In the genomic region with DNA sequence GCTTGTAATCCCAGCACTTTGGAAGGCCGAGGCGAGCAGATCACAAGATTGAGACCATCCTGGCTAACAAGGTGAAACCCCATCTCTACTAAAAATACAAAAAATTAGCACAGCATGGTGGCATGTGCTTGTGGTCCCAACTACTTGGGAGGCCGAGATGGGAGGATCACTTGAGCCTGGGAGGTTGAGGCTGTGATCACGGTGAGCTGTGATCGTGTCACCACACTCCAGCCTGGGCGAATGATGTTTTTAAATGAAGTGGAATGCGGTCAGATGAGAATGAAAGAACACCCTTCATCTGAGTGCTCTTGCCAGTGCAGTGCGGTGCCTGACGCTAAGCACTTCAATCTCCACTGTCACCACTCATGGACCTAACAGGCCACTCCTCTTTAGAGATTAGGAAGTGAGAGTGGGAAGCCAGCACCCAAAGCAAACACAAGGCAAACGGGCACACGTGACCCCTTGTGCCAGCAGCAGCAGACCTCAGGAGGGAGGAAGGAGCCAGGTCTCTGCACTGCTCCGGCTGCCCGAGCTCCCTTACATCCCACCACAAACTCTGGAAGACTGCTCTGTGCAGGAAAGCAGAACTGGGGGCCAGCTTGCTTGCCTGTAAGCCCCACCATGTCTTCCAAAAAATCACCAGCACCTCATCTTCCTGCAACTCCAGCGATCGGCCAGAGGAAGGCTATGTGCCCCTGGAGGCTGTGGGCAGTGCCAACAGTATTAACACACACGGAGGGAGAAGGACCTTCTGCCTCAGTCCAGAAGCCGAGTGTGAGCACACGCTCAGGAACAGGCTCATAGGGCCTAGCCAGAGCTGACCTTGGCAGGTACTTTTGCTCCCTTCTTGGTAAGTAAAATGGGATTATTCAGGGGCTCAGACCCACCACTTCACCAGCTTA, we compare ENCODE assay signal across 9 cellular contexts. TPM values are rescaled to one million over a fixed set of nuclear protein-coding genes. Genes with fewer than 3 reads are reported as not detected.
A peak's percentile ranks its signal among the peaks of the same experiment; 100 is the strongest.
DNase-seq lines count a peak whose midpoint lies in the region; ATAC-seq and TF ChIP-seq lines count a peak whose summit lies in the region.
"Had no signal": no experiment of that assay in that cellular context is flagged by ENCODE, and none has a peak within 500 bp of the region (broad histone marks: within the 10 kb centered on the region; RNA-seq: fewer than 3 reads in every experiment).

No MANE protein-coding gene starts in this region.

- POLR2A ChIA-PET in MCF 10A (lab: Yijun Ruan, JAX): interaction anchor here (0.5 to 1.4 kb wide), 2 partner anchors 10 to 11 kb away, joined by 4 read pairs; no protein-coding TSS in a partner anchor

- peaks cover 2% of the 10 kb centered on the region for H3K79me1 ChIP-seq in mesendoderm (ENCODE audit: low read length)

- H3K23ac ChIP-seq in mesendoderm (ENCODE audit: low read length): no peak overlapping the region

- H3K4me1 ChIP-seq in mesendoderm (ENCODE audit: control insufficient read depth, low read depth, low read length): no peaks in the 10 kb centered on the region

- no peaks in the 10 kb centered on the region for H3K36me3 ChIP-seq in mesendoderm (ENCODE audit: control insufficient read depth, insufficient read depth, low read length)
- H3K36me3 ChIP-seq: SJSA1 had no signal

- peak overlapping the region; percentile 7 for H3K56ac ChIP-seq in mesendoderm (ENCODE audit: low read length)

- H3K79me2 ChIP-seq in mesendoderm (ENCODE audit: control insufficient read depth, insufficient read depth, low read length): no peaks in the 10 kb centered on the region

- H3K27me3 Mint-ChIP-seq in MCF 10A (ENCODE audit: insufficient read depth, unreplicated experiment): no peaks in the 10 kb centered on the region

- H3K27me3 ChIP-seq in mesendoderm (ENCODE audit: insufficient read depth, low read length, poor library complexity): no peaks in the 10 kb centered on the region
- H3K27me3 ChIP-seq: SJSA1 had no signal

- no peak for TF ChIP-seq POLR2A in NB4 (IDR thresholded peaks at IDR 0.05; ENCODE audit: extremely low read depth, insufficient read length)

- ATAC-seq in SK-N-SH treated with all-trans-retinoic acid at 6 μM for 48 hours (no peak), HG03097 (IDR thresholded peaks at IDR 0.05; ENCODE audit: low FRiP score, unreplicated experiment) (no peak)

- no peak overlapping the region for H2BK120ac ChIP-seq in mesendoderm (ENCODE audit: low read depth, low read length)

- peaks cover 6% of the 10 kb centered on the region for H3K4me1 Mint-ChIP-seq in MCF 10A (ENCODE audit: insufficient read depth, unreplicated experiment)

- DNase-seq in NB4 (ENCODE audit: low read depth): peak; percentile 40
- DNase-seq in anterior cingulate cortex (lab: John Stamatoyannopoulos, UW): peak in 43 of 58 donors; percentile 15 to 74 (median 44)
- no peak for DNase-seq in mesendoderm
- DNase-seq in activated CD4-positive, alpha-beta T cell treated with anti-CD3 and anti-CD28 coated beads, Interleukin-2, amount 50 U/mL, for 4 hours: no peak
- DNase-seq in MCF 10A (ENCODE audit: unreplicated experiment): no peak

- no peak overlapping the region for H3K4me3 Mint-ChIP-seq in MCF 10A (ENCODE audit: unreplicated experiment)

- H3K27ac Mint-ChIP-seq in MCF 10A (ENCODE audit: low read depth, unreplicated experiment): no peak overlapping the region

- no peaks in the 10 kb centered on the region for H3K9me3 Mint-ChIP-seq in MCF 10A (ENCODE audit: unreplicated experiment)

- no peak overlapping the region for H4K8ac ChIP-seq in mesendoderm (ENCODE audit: low read depth, low read length)

- no peak overlapping the region for H2BK5ac ChIP-seq in mesendoderm (ENCODE audit: low read length)

- H3K4ac ChIP-seq in mesendoderm (ENCODE audit: low read depth, low read length): no peak overlapping the region

- TF ChIP-seq CTCF in 22Rv1 (IDR thresholded peaks at IDR 0.05) (no peak), NB4 (IDR thresholded peaks at IDR 0.05; ENCODE audit: low read depth, low read length) (no peak), MCF 10A (IDR thresholded peaks at IDR 0.05; ENCODE audit: unreplicated experiment) (no peak)

- H2AK5ac ChIP-seq in mesendoderm (ENCODE audit: low read length): no peak overlapping the region

- H3K36me3 Mint-ChIP-seq in MCF 10A (ENCODE audit: insufficient read depth, unreplicated experiment): peaks cover 6% of the 10 kb centered on the region

- no peak overlapping the region for H2BK15ac ChIP-seq in mesendoderm (replicated peaks; ENCODE audit: low read depth)

- no TSS peak for BruUV-seq in MCF 10A (replicated peaks; lab: Mats Ljungman, UMichigan)

- H3K9ac ChIP-seq in mesendoderm (ENCODE audit: low read length): no peak overlapping the region

- CTCF ChIA-PET in MCF 10A (lab: Yijun Ruan, JAX): no interaction called here

- H3K4me3 ChIP-seq in NB4 (ENCODE audit: low read depth, low read length): no peak overlapping the region
- no peak overlapping the region for H3K4me3 ChIP-seq in mesendoderm (ENCODE audit: low read length)
- H3K4me3 ChIP-seq: SJSA1 had no signal

- intact Hi-C loops in MCF 10A (cut with micrococcal nuclease): no loop called here

- no peak overlapping the region for H3K18ac ChIP-seq in mesendoderm (ENCODE audit: low read length)

- H3K27ac ChIP-seq in 22Rv1: peak overlapping the region; percentile 60
- no peak overlapping the region for H3K27ac ChIP-seq in mesendoderm (ENCODE audit: low read depth, low read length)
- H3K27ac ChIP-seq: SJSA1 had no signal

- WGBS in mesendoderm (ENCODE audit: extremely low coverage, insufficient coverage, low lambda C conversion rate): no CpG with 5 or more reads among the region's 18 CpGs

- no peak overlapping the region for H3K4me2 ChIP-seq in mesendoderm (ENCODE audit: low read length)

- no peak overlapping the region for H4K5ac ChIP-seq in mesendoderm (ENCODE audit: low read length)

TF ChIP-seq in SK-N-SH treated with all-trans-retinoic acid at 6 μM for 48 hours, 23 proteins besides CTCF, POLR2A, EP300 and RAD21 (continues in another document):
- TF ChIP-seq ARNTL (CRISPR knock-in tag; IDR thresholded peaks at IDR 0.05; ENCODE audit: borderline replicate concordance, low read depth): no peak
- no peak for TF ChIP-seq CSDC2 (CRISPR knock-in tag; IDR thresholded peaks at IDR 0.05)
- no peak for TF ChIP-seq GLIS3 (CRISPR knock-in tag; IDR thresholded peaks at IDR 0.05)
- no peak for TF ChIP-seq BACH2 (CRISPR knock-in tag; IDR thresholded peaks at IDR 0.05; ENCODE audit: borderline replicate concordance)
- TF ChIP-seq, protein P1, sequence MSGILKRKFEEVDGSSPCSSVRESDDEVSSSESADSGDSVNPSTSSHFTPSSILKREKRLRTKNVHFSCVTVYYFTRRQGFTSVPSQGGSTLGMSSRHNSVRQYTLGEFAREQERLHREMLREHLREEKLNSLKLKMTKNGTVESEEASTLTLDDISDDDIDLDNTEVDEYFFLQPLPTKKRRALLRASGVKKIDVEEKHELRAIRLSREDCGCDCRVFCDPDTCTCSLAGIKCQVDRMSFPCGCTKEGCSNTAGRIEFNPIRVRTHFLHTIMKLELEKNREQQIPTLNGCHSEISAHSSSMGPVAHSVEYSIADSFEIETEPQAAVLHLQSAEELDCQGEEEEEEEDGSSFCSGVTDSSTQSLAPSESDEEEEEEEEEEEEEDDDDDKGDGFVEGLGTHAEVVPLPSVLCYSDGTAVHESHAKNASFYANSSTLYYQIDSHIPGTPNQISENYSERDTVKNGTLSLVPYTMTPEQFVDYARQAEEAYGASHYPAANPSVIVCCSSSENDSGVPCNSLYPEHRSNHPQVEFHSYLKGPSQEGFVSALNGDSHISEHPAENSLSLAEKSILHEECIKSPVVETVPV (CRISPR knock-in tag; IDR thresholded peaks at IDR 0.05): no peak
- TF ChIP-seq, protein P2, sequence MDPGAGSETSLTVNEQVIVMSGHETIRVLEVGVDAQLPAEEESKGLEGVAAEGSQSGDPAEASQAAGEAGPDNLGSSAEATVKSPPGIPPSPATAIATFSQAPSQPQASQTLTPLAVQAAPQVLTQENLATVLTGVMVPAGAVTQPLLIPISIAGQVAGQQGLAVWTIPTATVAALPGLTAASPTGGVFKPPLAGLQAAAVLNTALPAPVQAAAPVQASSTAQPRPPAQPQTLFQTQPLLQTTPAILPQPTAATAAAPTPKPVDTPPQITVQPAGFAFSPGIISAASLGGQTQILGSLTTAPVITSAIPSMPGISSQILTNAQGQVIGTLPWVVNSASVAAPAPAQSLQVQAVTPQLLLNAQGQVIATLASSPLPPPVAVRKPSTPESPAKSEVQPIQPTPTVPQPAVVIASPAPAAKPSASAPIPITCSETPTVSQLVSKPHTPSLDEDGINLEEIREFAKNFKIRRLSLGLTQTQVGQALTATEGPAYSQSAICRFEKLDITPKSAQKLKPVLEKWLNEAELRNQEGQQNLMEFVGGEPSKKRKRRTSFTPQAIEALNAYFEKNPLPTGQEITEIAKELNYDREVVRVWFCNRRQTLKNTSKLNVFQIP (CRISPR knock-in tag; IDR thresholded peaks at IDR 0.05; ENCODE audit: borderline replicate concordance, low read depth): no peak
- TF ChIP-seq RARB (CRISPR knock-in tag; IDR thresholded peaks at IDR 0.05): no peak
- TF ChIP-seq, protein P3, sequence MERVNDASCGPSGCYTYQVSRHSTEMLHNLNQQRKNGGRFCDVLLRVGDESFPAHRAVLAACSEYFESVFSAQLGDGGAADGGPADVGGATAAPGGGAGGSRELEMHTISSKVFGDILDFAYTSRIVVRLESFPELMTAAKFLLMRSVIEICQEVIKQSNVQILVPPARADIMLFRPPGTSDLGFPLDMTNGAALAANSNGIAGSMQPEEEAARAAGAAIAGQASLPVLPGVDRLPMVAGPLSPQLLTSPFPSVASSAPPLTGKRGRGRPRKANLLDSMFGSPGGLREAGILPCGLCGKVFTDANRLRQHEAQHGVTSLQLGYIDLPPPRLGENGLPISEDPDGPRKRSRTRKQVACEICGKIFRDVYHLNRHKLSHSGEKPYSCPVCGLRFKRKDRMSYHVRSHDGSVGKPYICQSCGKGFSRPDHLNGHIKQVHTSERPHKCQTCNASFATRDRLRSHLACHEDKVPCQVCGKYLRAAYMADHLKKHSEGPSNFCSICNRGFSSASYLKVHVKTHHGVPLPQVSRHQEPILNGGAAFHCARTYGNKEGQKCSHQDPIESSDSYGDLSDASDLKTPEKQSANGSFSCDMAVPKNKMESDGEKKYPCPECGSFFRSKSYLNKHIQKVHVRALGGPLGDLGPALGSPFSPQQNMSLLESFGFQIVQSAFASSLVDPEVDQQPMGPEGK (CRISPR knock-in tag; IDR thresholded peaks at IDR 0.05; ENCODE audit: borderline replicate concordance): no peak
- no peak for TF ChIP-seq OSR1 (CRISPR knock-in tag; IDR thresholded peaks at IDR 0.05)
- no peak for TF ChIP-seq ZFP3 (CRISPR knock-in tag; IDR thresholded peaks at IDR 0.05)
- no peak for TF ChIP-seq ESRRG (CRISPR knock-in tag; IDR thresholded peaks at IDR 0.05)
- TF ChIP-seq SNAI2 (CRISPR knock-in tag; IDR thresholded peaks at IDR 0.05): no peak

RNA-seq across cellular contexts. Expression of gene CTNNBIP1, which starts 9.7 kb away (rescaled TPM):
- 23.5 TPM for polyA plus RNA-seq in mesendoderm (2013, experiment 1 of 2)
- 22.6 TPM for polyA plus RNA-seq in mesendoderm (2013, experiment 2 of 2)
- 31.3 and 31.4 TPM in 2 replicates for total RNA-seq in MCF 10A (2022)

RNA-seq across cellular contexts. Expression of gene LZIC, which starts 42.8 kb away (rescaled TPM):
- polyA plus RNA-seq in mesendoderm (2013, experiment 1 of 2): 16.6 TPM
- 16.6 TPM for polyA plus RNA-seq in mesendoderm (2013, experiment 2 of 2)
- 37.2 and 42.6 TPM in 2 replicates for total RNA-seq in MCF 10A (2022)

RNA-seq across cellular contexts. Expression of gene NMNAT1, which starts 42.9 kb away (rescaled TPM):
- polyA plus RNA-seq in mesendoderm (2013, experiment 1 of 2): 2.0 TPM
- 1.5 TPM for polyA plus RNA-seq in mesendoderm (2013, experiment 2 of 2)
- total RNA-seq in MCF 10A (2022): 10.4 and 14.0 TPM in 2 replicates

Comparison
In these comparisons a context has a peak if more than half of its experiments do, and no peak if none do; other contexts are left out.
1. DNase-seq: peak in NB4 (single experiment) and anterior cingulate cortex (43 of 58); none in mesendoderm (single experiment), activated CD4-positive, alpha-beta T cell treated with anti-CD3 and anti-CD28 coated beads, Interleukin-2, amount 50 U/mL, for 4 hours (0 of 2) and MCF 10A (single experiment).